Comparison of ENCODE assay signal across 8 cellular contexts in the genomic region with DNA sequence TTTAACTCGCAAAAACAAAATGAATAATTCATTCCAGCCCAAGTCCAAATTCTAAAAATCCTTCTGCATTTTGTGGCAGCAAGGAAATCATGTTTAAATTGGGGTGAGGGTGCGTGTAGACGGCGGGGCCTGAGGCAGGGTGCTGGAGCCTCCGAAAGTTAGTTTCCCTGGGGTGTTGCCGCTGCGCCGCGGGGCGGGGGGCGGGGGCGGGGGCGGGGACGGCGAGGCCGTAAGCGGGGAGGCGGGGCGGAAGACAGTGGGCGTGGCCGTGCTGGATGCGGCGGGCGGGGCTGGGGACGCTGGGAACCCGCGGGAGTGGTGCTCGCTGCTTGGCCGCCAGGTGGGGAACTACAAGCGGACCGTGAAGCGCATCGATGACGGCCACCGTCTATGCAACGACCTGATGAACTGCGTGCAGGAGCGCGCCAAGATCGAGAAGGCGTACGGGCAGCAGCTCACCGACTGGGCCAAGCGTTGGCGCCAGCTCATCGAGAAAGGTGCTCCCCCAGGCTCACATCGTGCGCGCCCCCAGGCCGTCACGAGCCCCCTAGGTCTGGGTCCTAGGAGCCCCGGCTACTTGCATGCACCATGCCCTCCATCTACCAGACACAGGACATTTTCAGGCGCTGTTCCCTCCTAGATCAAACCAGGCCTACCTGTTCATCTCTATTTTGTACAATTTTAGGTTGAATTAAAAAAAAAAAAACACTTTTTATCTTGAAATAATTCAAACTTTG. TPM values are rescaled to one million over a fixed set of nuclear protein-coding genes. Genes with fewer than 3 reads are reported as not detected.
DNase-seq lines count a peak whose midpoint lies in the region; ATAC-seq, FAIRE-seq and TF ChIP-seq lines count a peak whose summit lies in the region.

No MANE protein-coding gene starts in this region.

- TF ChIP-seq CTCF in LNCaP clone FGC (IDR thresholded peaks at IDR 0.05; ENCODE audit: control insufficient read depth, extremely low read depth, insufficient read depth) = peak; percentile 85

- no peaks in the 10 kb centered on the region for H3K9me3 Mint-ChIP-seq in naive thymus-derived CD8-positive, alpha-beta T cell
- H3K9me3 Mint-ChIP-seq in stimulated activated effector memory CD8-positive, alpha-beta T cell treated with anti-CD3 and anti-CD28 coated beads, Interleukin-12 subunit alpha, Interleukin-12 subunit beta, amount 100 ng/mL, for 72 hours = no peaks in the 10 kb centered on the region

- POLR2A ChIA-PET in naive thymus-derived CD8-positive, alpha-beta T cell (lab: Charles Lee) = interaction anchor here (0.6 to 1.1 kb wide), 4 partner anchors 52 to 363 kb away, joined by 3 to 4 read pairs (median 3); a partner anchor contains a TSS

- peak overlapping the region; percentile 26 to 71 (median 52) for H3K4me3 Mint-ChIP-seq in naive thymus-derived CD8-positive, alpha-beta T cell
- H3K4me3 Mint-ChIP-seq in stimulated activated effector memory CD8-positive, alpha-beta T cell treated with anti-CD3 and anti-CD28 coated beads, Interleukin-12 subunit alpha, Interleukin-12 subunit beta, amount 100 ng/mL, for 72 hours = peak overlapping the region; percentile 25

- H3K36me3 Mint-ChIP-seq in naive thymus-derived CD8-positive, alpha-beta T cell = no peaks in the 10 kb centered on the region
- no peaks in the 10 kb centered on the region for H3K36me3 Mint-ChIP-seq in stimulated activated effector memory CD8-positive, alpha-beta T cell treated with anti-CD3 and anti-CD28 coated beads, Interleukin-12 subunit alpha, Interleukin-12 subunit beta, amount 100 ng/mL, for 72 hours

- H3K4me3 ChIP-seq in LNCaP clone FGC (ENCODE audit: low read depth, low read length) = no peak overlapping the region

- peak; percentile 96 to 99 for ATAC-seq in naive thymus-derived CD8-positive, alpha-beta T cell
- peak; percentile 96 for ATAC-seq in stimulated activated effector memory CD8-positive, alpha-beta T cell treated with anti-CD3 and anti-CD28 coated beads, Interleukin-12 subunit alpha, Interleukin-12 subunit beta, amount 100 ng/mL, for 72 hours

- DNase-seq in DMS53 treated with DMSO at 0.1 percent for 48 hours (lab: John Stamatoyannopoulos, UW; ENCODE audit: unreplicated experiment) (peak; percentile 79), H4 (ENCODE audit: low spot score) (peak; percentile 81), LNCaP clone FGC (ENCODE audit: low read depth) (peak; percentile 87), RCC 7860 (ENCODE audit: low spot score) (peak; percentile 66), activated T-helper 1 cell treated with Interleukin-2 at 50 U/mL for 16 hours (ENCODE audit: low read depth) (peak; percentile 94), fibroblast of peridontal ligament (ENCODE audit: extremely low read depth) (peak; percentile 75)
- DNase-seq in naive thymus-derived CD8-positive, alpha-beta T cell = peak; percentile 90 to 98 (median 95)
- peak; percentile 91 to 97 for DNase-seq in stimulated activated effector memory CD8-positive, alpha-beta T cell treated with anti-CD3 and anti-CD28 coated beads, Interleukin-12 subunit alpha, Interleukin-12 subunit beta, amount 100 ng/mL, for 72 hours (ENCODE audit: low spot score in 2 of 2)

- peaks cover 0 to 13% (median 5%) of the 10 kb centered on the region in 4 donors for H3K4me1 Mint-ChIP-seq in naive thymus-derived CD8-positive, alpha-beta T cell
- H3K4me1 Mint-ChIP-seq in stimulated activated effector memory CD8-positive, alpha-beta T cell treated with anti-CD3 and anti-CD28 coated beads, Interleukin-12 subunit alpha, Interleukin-12 subunit beta, amount 100 ng/mL, for 72 hours = peaks cover 31% of the 10 kb centered on the region

- no peak for FAIRE-seq in RCC 7860 (lab: Jason Lieb, UNC)

- peak overlapping the region in 9 of 10 donors; percentile 51 to 84 (median 83) for H3K27ac Mint-ChIP-seq in naive thymus-derived CD8-positive, alpha-beta T cell
- H3K27ac Mint-ChIP-seq in stimulated activated effector memory CD8-positive, alpha-beta T cell treated with anti-CD3 and anti-CD28 coated beads, Interleukin-12 subunit alpha, Interleukin-12 subunit beta, amount 100 ng/mL, for 72 hours = no peak overlapping the region

- H3K27me3 Mint-ChIP-seq in naive thymus-derived CD8-positive, alpha-beta T cell = no peaks in the 10 kb centered on the region

RNA-seq across cellular contexts. Expression of a gene that starts 29.0 kb away (rescaled TPM):
- total RNA-seq in H4 (2014; rRNA removed; shearing (Covaris generic)) = 0.29 TPM in 1 of 2 replicates, not detected in the other
- total RNA-seq in naive thymus-derived CD8-positive, alpha-beta T cell = not detected
- not detected for polyA plus RNA-seq in naive thymus-derived CD8-positive, alpha-beta T cell
